1 cellular context compared by ENCODE assay signal in the genomic region with DNA sequence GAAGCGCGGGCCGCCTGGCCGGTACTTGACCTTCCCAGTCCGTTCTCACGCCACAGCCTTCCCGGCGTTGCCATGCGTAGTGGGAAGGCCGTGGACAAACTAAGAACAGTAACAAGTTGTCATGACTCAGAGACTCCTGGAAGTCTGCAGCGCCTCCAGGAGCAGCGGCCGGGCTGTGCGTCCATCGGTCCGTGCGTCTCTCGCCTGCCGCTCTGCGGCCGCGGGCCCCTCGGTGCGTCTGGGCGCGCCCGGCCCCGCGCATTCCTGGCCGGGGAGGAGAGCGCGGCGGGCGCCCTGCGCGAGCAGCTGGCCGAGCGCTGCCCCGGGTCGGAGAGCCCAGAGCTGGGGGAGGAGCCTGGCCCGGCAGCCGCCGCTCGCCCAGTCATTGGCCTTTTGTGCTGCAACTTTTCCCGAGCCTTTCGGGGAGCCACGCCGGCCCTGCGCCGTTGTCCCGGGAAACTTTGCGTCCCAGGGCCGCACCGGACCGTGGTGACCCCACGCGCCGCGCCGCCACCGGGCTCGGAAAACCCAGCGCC.
TF ChIP-seq lines count a peak whose summit lies in the region.

No MANE protein-coding gene starts in this region.

TF ChIP-seq in A549, 52 proteins besides CTCF, POLR2A, EP300 and RAD21 (continued from another document):
- TF ChIP-seq, protein P1, sequence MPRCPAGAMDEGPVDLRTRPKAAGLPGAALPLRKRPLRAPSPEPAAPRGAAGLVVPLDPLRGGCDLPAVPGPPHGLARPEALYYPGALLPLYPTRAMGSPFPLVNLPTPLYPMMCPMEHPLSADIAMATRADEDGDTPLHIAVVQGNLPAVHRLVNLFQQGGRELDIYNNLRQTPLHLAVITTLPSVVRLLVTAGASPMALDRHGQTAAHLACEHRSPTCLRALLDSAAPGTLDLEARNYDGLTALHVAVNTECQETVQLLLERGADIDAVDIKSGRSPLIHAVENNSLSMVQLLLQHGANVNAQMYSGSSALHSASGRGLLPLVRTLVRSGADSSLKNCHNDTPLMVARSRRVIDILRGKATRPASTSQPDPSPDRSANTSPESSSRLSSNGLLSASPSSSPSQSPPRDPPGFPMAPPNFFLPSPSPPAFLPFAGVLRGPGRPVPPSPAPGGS (IDR thresholded peaks at IDR 0.05), result 0 out of 3 replicates have a peak, but pooled peaks have one; percentile 29
- TF ChIP-seq HOXB13 (CRISPR knock-in tag; IDR thresholded peaks at IDR 0.05; ENCODE audit: low read depth) (no peak), FOXS1 (CRISPR knock-in tag; IDR thresholded peaks at IDR 0.05) (no peak), FOSB (CRISPR knock-in tag; IDR thresholded peaks at IDR 0.05) (no peak), PHF8 (IDR thresholded peaks at IDR 0.05; ENCODE audit: borderline replicate concordance, low read depth) (no peak; the same call in none of the 2 replicates), TP53 (CRISPR knock-in tag; IDR thresholded peaks at IDR 0.05) (peak; percentile 68; the same call in 1 of the 2 replicates), POLR2AphosphoS2 (conservative IDR thresholded peaks at IDR 0.05; ENCODE audit: low read length) (no peak), ZSCAN20 (CRISPR knock-in tag; IDR thresholded peaks at IDR 0.05) (peak; percentile 72; the same call in 1 of the 2 replicates), RFX5 (IDR thresholded peaks at IDR 0.05) (0 out of 2 replicates have a peak, but pooled peaks have one; percentile 61), MAFK (IDR thresholded peaks at IDR 0.05; ENCODE audit: partially characterized antibody) (no peak), HDAC2 (IDR thresholded peaks at IDR 0.05) (no peak), NR3C1 (IDR thresholded peaks at IDR 0.05) (no peak), CHD2 (IDR thresholded peaks at IDR 0.05; ENCODE audit: low read length, partially characterized antibody) (no peak), TFCP2L1 (CRISPR knock-in tag; IDR thresholded peaks at IDR 0.05) (0 out of 2 replicates have a peak, but pooled peaks have one; percentile 47), JUNB (IDR thresholded peaks at IDR 0.05) (peak; percentile 34; the same call in 1 of the 2 replicates), FOSL2 (IDR thresholded peaks at IDR 0.05) (no peak), FOSL2 (CRISPR knock-in tag; IDR thresholded peaks at IDR 0.05) (peak; percentile 86), NPAS2 (CRISPR knock-in tag; IDR thresholded peaks at IDR 0.05; ENCODE audit: borderline replicate concordance) (no peak), SMC3 (IDR thresholded peaks at IDR 0.05) (peak; percentile 81)
- TF ChIP-seq, protein P2, sequence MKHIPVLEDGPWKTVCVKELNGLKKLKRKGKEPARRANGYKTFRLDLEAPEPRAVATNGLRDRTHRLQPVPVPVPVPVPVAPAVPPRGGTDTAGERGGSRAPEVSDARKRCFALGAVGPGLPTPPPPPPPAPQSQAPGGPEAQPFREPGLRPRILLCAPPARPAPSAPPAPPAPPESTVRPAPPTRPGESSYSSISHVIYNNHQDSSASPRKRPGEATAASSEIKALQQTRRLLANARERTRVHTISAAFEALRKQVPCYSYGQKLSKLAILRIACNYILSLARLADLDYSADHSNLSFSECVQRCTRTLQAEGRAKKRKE (CRISPR knock-in tag; IDR thresholded peaks at IDR 0.05; ENCODE audit: low read depth), result peak; percentile 43; the same call in 1 of the 2 replicates
- TF ChIP-seq, protein P3, sequence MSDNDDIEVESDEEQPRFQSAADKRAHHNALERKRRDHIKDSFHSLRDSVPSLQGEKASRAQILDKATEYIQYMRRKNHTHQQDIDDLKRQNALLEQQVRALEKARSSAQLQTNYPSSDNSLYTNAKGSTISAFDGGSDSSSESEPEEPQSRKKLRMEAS (IDR thresholded peaks at IDR 0.05), result peak; percentile 41; the same call in 1 of the 2 replicates
- TF ChIP-seq, protein P4, sequence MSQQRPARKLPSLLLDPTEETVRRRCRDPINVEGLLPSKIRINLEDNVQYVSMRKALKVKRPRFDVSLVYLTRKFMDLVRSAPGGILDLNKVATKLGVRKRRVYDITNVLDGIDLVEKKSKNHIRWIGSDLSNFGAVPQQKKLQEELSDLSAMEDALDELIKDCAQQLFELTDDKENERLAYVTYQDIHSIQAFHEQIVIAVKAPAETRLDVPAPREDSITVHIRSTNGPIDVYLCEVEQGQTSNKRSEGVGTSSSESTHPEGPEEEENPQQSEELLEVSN (IDR thresholded peaks at IDR 0.05; ENCODE audit: borderline replicate concordance, low read depth), result peak; percentile 41; the same call in 1 of the 2 replicates
TF ChIP-seq in A549: peak in this region for 16.
